Comparison of ENCODE assay signal across 8 cellular contexts in genomic region chr16:53504161-53504663, GRCh38. TPM values are rescaled to one million over a fixed set of nuclear protein-coding genes. Genes with fewer than 3 reads are reported as not detected.
DNase-seq lines count a peak whose midpoint lies in the region; ATAC-seq, FAIRE-seq and TF ChIP-seq lines count a peak whose summit lies in the region.

No MANE protein-coding gene starts in this region.

- DNase-seq in NCI-H82 treated with DMSO at 0.1 percent for 48 hours (lab: John Stamatoyannopoulos, UW; ENCODE audit: unreplicated experiment) (peak; percentile 10), adrenal gland (peak; percentile 45 to 84 (median 53)), right atrium auricular region (ENCODE audit: low spot score) (peak; percentile 80), urothelium cell line (ENCODE audit: low spot score) (no peak)

- no peaks in the 10 kb centered on the region for H3K36me3 ChIP-seq in ES-I3 (ENCODE audit: insufficient read depth, low read length)
- no peaks in the 10 kb centered on the region for H3K36me3 ChIP-seq in adrenal gland (replicated peaks in 1 of 2)
- peaks cover 4% of the 10 kb centered on the region for H3K36me3 ChIP-seq in right atrium auricular region
- H3K36me3 ChIP-seq in rectal smooth muscle tissue (ENCODE audit: control insufficient read depth, insufficient read depth, low read length), result no peaks in the 10 kb centered on the region

- 19 to 35% (median 23%) methylated on average over 11 of the region's 11 CpGs for WGBS in adrenal gland, 4 donors

- TF ChIP-seq CTCF in adrenal gland (IDR thresholded peaks at IDR 0.05) (no peak), right atrium auricular region (IDR thresholded peaks at IDR 0.05) (no peak)

- H3K4me1 ChIP-seq in ES-I3 (ENCODE audit: insufficient read depth, low read length) (peaks cover 14% of the 10 kb centered on the region; the same call in 1 of the 2 replicates), adrenal gland (replicated peaks in 1 of 2) (peaks cover 12 to 31% of the 10 kb centered on the region in 2 donors), right atrium auricular region (peaks cover 0 to 44% of the 10 kb centered on the region in 2 donors), rectal smooth muscle tissue (ENCODE audit: control insufficient read depth, insufficient read depth, low read length) (peaks cover 24% of the 10 kb centered on the region)

- H3K27ac ChIP-seq in adrenal gland (peak overlapping the region; percentile 63 to 91 (median 88)), right atrium auricular region (peak overlapping the region; percentile 98), rectal smooth muscle tissue (ENCODE audit: low read depth, low read length) (peak overlapping the region; percentile 98)

- intact Hi-C loops in adrenal gland (cut with DNase I), result loop anchor here in 1 of 2 donors (10.0 kb wide), 1 partner anchor 69 kb away; the partner anchor contains the start of gene RBL2

- H3K9ac ChIP-seq in ES-I3 (ENCODE audit: low read depth, low read length), result peak overlapping the region; percentile 66
- H3K9ac ChIP-seq in rectal smooth muscle tissue (ENCODE audit: low read length), result peak overlapping the region; percentile 58

- H3K4me3 ChIP-seq in adrenal gland (peak overlapping the region in 2 of 4 donors; percentile 27 to 48), right atrium auricular region (peak overlapping the region; percentile 52 to 64), rectal smooth muscle tissue (ENCODE audit: low read length) (peak overlapping the region; percentile 65)

- TF ChIP-seq POLR2A in adrenal gland (IDR thresholded peaks at IDR 0.05), result no peak

- no peaks in the 10 kb centered on the region for H3K9me3 ChIP-seq in ES-I3 (ENCODE audit: control insufficient read depth, insufficient read depth, low read length)
- H3K9me3 ChIP-seq in adrenal gland (replicated peaks in 1 of 3), result no peaks in the 10 kb centered on the region
- no peaks in the 10 kb centered on the region for H3K9me3 ChIP-seq in right atrium auricular region

- FAIRE-seq in urothelium cell line (lab: Jason Lieb, UNC), result no peak

- no peak for ATAC-seq in GM21723 (IDR thresholded peaks at IDR 0.05; ENCODE audit: unreplicated experiment)
- ATAC-seq in GM21515 (IDR thresholded peaks at IDR 0.05; ENCODE audit: unreplicated experiment), result no peak

- H3K27me3 ChIP-seq in adrenal gland (no peaks in the 10 kb centered on the region), right atrium auricular region (no peaks in the 10 kb centered on the region), rectal smooth muscle tissue (ENCODE audit: control insufficient read depth, insufficient read depth, low read length) (no peaks in the 10 kb centered on the region)

RNA-seq across cellular contexts. Expression of gene AKTIP, which starts 1.2 kb away (rescaled TPM):
- total RNA-seq in adrenal gland (10 to 100 TPM; 25.4 to 40.9 (median 32.4) TPM), right atrium auricular region (10 to 100 TPM; 49.8 to 85.3 TPM)
- polyA plus RNA-seq in adrenal gland, result 10 to 100 TPM; 16.0 to 43.5 (median 16.8) TPM
